ENCODE assay signal across 8 cellular contexts in the genomic region with DNA sequence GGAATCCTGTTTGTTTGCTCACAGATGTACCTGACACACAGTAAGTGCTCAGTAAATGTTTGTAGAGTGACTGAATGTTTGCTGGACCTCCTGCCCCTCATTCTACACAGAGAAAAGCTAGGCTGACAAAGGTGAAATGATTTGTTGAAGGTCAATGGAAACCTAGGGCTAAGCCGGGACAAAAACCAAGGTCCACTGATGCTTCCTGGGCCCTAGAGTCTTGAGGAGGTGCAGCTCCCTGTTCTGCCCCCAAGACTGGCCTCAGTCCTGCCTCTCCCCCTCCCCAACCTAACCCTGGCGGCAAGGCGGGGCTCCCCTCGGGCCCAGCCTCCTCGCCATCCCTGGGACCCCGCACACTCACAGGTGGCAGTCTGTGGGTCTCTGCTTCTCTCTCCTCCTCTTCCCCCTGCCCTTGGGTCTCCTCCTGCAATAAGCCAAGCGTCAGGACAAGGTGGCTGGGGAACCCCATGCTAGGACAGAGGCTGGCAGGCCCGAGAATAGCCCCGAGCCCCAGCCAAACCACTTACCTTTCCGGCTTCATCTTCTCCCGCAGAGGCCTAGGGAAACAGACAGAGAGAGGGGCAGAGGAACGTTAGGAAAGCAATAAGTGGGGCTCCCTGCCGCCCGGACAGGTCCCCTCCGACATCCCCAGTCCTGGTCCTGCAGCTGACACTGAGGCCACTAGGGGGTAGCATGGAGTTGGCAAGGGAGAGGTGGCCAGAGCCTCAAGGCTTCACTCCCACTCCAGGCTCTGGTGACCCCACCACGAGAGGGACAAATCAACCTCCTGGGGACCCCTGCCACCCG. TPM values are rescaled to one million over a fixed set of nuclear protein-coding genes. Genes with fewer than 3 reads are reported as not detected.
DNase-seq lines count a peak whose midpoint lies in the region; ATAC-seq and TF ChIP-seq lines count a peak whose summit lies in the region.

No MANE protein-coding gene starts in this region.

- H3K4me3 Mint-ChIP-seq in IgD-negative memory B cell = peak overlapping the region in 3 of 4 donors; percentile 19 to 66 (median 58)
- H3K4me3 Mint-ChIP-seq in activated T-helper 1 cell treated with anti-CD3 and anti-CD28 coated beads, Interleukin-12 subunit alpha, Interleukin-12 subunit beta, Interleukin-2, Interleukin-4 antibody, amounts not matched to agents 30 ng/mL and 10 ng/mL and 1 ng/mL, durations not matched to agents 14 hours and 24 hours and 36 hours = no peak overlapping the region

- TF ChIP-seq POLR2A in suprapubic skin (IDR thresholded peaks at IDR 0.05) = no peak

- H3K36me3 Mint-ChIP-seq in IgD-negative memory B cell = no peaks in the 10 kb centered on the region
- H3K36me3 Mint-ChIP-seq in activated T-helper 1 cell treated with anti-CD3 and anti-CD28 coated beads, Interleukin-12 subunit alpha, Interleukin-12 subunit beta, Interleukin-2, Interleukin-4 antibody, amounts not matched to agents 30 ng/mL and 10 ng/mL and 1 ng/mL, durations not matched to agents 14 hours and 24 hours and 36 hours (ENCODE audit: low read depth) = no peaks in the 10 kb centered on the region

- no peaks in the 10 kb centered on the region for H3K9me3 Mint-ChIP-seq in IgD-negative memory B cell
- no peaks in the 10 kb centered on the region for H3K9me3 Mint-ChIP-seq in activated T-helper 1 cell treated with anti-CD3 and anti-CD28 coated beads, Interleukin-12 subunit alpha, Interleukin-12 subunit beta, Interleukin-2, Interleukin-4 antibody, amounts not matched to agents 30 ng/mL and 10 ng/mL and 1 ng/mL, durations not matched to agents 14 hours and 24 hours and 36 hours

- no peak for ATAC-seq in GM18858 (IDR thresholded peaks at IDR 0.05; ENCODE audit: unreplicated experiment)

- H3K4me3 ChIP-seq in fibroblast of pulmonary artery (replicated peaks; ENCODE audit: low read depth, low read length) = no peak overlapping the region
- no peak overlapping the region for H3K4me3 ChIP-seq in neutrophil (ENCODE audit: low read depth in 1 of 2, low read length in 1 of 2)
- no peak overlapping the region for H3K4me3 ChIP-seq in suprapubic skin

- H3K27ac Mint-ChIP-seq in IgD-negative memory B cell = peak overlapping the region in 1 of 3 donors; percentile 72
- H3K27ac Mint-ChIP-seq in activated T-helper 1 cell treated with anti-CD3 and anti-CD28 coated beads, Interleukin-12 subunit alpha, Interleukin-12 subunit beta, Interleukin-2, Interleukin-4 antibody, amounts not matched to agents 30 ng/mL and 10 ng/mL and 1 ng/mL, durations not matched to agents 14 hours and 24 hours and 36 hours = no peak overlapping the region

- H3K4me1 Mint-ChIP-seq in IgD-negative memory B cell = peaks cover 23 to 31% (median 30%) of the 10 kb centered on the region in 3 donors
- peaks cover 32% of the 10 kb centered on the region for H3K4me1 Mint-ChIP-seq in activated T-helper 1 cell treated with anti-CD3 and anti-CD28 coated beads, Interleukin-12 subunit alpha, Interleukin-12 subunit beta, Interleukin-2, Interleukin-4 antibody, amounts not matched to agents 30 ng/mL and 10 ng/mL and 1 ng/mL, durations not matched to agents 14 hours and 24 hours and 36 hours (ENCODE audit: low read depth)

- DNase-seq in GDM1 (lab: John Stamatoyannopoulos, UW) (peak; percentile 64), RPMI7951 (ENCODE audit: low read depth) (peak; percentile 54), fibroblast of pulmonary artery (ENCODE audit: low read depth) (peak; percentile 74), suprapubic skin (ENCODE audit: low spot score in 2 of 2) (no peak)
- DNase-seq in activated T-helper 1 cell treated with anti-CD3 and anti-CD28 coated beads, Interleukin-12 subunit alpha, Interleukin-12 subunit beta, Interleukin-2, Interleukin-4 antibody, amounts not matched to agents 30 ng/mL and 10 ng/mL and 1 ng/mL, durations not matched to agents 14 hours and 24 hours and 36 hours (ENCODE audit: low spot score) = peak; percentile 60

- 39% methylated on average over 17 of the region's 17 CpGs for WGBS in suprapubic skin

- H3K27ac ChIP-seq in neutrophil (no peak overlapping the region), suprapubic skin (no peak overlapping the region)

- H3K9me3 ChIP-seq in neutrophil (no peaks in the 10 kb centered on the region), suprapubic skin (no peaks in the 10 kb centered on the region)

- H3K27me3 Mint-ChIP-seq in IgD-negative memory B cell = peaks cover 3% of the 10 kb centered on the region
- peaks cover 2% of the 10 kb centered on the region for H3K27me3 Mint-ChIP-seq in activated T-helper 1 cell treated with anti-CD3 and anti-CD28 coated beads, Interleukin-12 subunit alpha, Interleukin-12 subunit beta, Interleukin-2, Interleukin-4 antibody, amounts not matched to agents 30 ng/mL and 10 ng/mL and 1 ng/mL, durations not matched to agents 14 hours and 24 hours and 36 hours (ENCODE audit: insufficient read depth)

- intact Hi-C loops in activated T-helper 1 cell treated with anti-CD3 and anti-CD28 coated beads, Interleukin-12 subunit alpha, Interleukin-12 subunit beta, Interleukin-2, Interleukin-4 antibody, amounts not matched to agents 30 ng/mL and 10 ng/mL and 1 ng/mL, durations not matched to agents 14 hours and 24 hours and 36 hours (cut with micrococcal nuclease) = loop anchor here (1.0 to 2.0 kb wide), 4 partner anchors 57 to 357 kb away; partner anchors contain the start of gene EIF2B2

- peaks cover 7 to 18% of the 10 kb centered on the region in 2 experiments for H3K4me1 ChIP-seq in neutrophil (ENCODE audit: control insufficient read depth in 1 of 2, insufficient read depth in 1 of 2, low read depth in 1 of 2, low read length in 1 of 2)
- peaks cover 43% of the 10 kb centered on the region for H3K4me1 ChIP-seq in suprapubic skin

- TF ChIP-seq CTCF in fibroblast of pulmonary artery (IDR thresholded peaks at IDR 0.05; ENCODE audit: low read length, missing control alignments) = peak; percentile 97
- TF ChIP-seq CTCF in neutrophil (IDR thresholded peaks at IDR 0.05) = peak; percentile 83
- TF ChIP-seq CTCF in suprapubic skin (IDR thresholded peaks at IDR 0.05) = peak; percentile 84 to 89

- H3K27me3 ChIP-seq in neutrophil (no peaks in the 10 kb centered on the region), suprapubic skin (no peaks in the 10 kb centered on the region)

- H3K36me3 ChIP-seq in neutrophil (no peaks in the 10 kb centered on the region), suprapubic skin (peaks cover 5% of the 10 kb centered on the region)

- no peak for TF ChIP-seq EP300 in suprapubic skin (IDR thresholded peaks at IDR 0.05)

RNA-seq across cellular contexts. Expression of gene PGF, which starts 9.3 kb away (rescaled TPM):
- polyA plus RNA-seq in IgD-negative memory B cell = not detected
- 0.36 and 0.98 TPM in 2 replicates for total RNA-seq in RPMI7951 (2014; rRNA removed; shearing (Covaris generic))
- total RNA-seq in activated T-helper 1 cell treated with anti-CD3 and anti-CD28 coated beads, Interleukin-12 subunit alpha, Interleukin-12 subunit beta, Interleukin-2, Interleukin-4 antibody, amounts not matched to agents 30 ng/mL and 10 ng/mL and 1 ng/mL, durations not matched to agents 14 hours and 24 hours and 36 hours = 0.22 and 0.41 TPM in 2 replicates
- 10 to 100 TPM in 1 of 4 donors, 1 to 10 TPM in 3; 3.5 to 10.5 (median 7.9) TPM for total RNA-seq in suprapubic skin

RNA-seq across cellular contexts. Expression of gene RPS6KL1, which starts 23.0 kb away (rescaled TPM):
- polyA plus RNA-seq in IgD-negative memory B cell = 1.4 TPM
- total RNA-seq in RPMI7951 (2014; rRNA removed; shearing (Covaris generic)) = 2.0 and 3.6 TPM in 2 replicates
- total RNA-seq in activated T-helper 1 cell treated with anti-CD3 and anti-CD28 coated beads, Interleukin-12 subunit alpha, Interleukin-12 subunit beta, Interleukin-2, Interleukin-4 antibody, amounts not matched to agents 30 ng/mL and 10 ng/mL and 1 ng/mL, durations not matched to agents 14 hours and 24 hours and 36 hours = 10.8 and 11.6 TPM in 2 replicates
- total RNA-seq in suprapubic skin = 1 to 10 TPM in 3 of 4 donors, under 1 TPM in 1; 0.86 to 7.5 (median 1.8) TPM

RNA-seq across cellular contexts. Expression of gene EIF2B2, which starts 56.7 kb away (rescaled TPM):
- 29.2 TPM for polyA plus RNA-seq in IgD-negative memory B cell
- total RNA-seq in RPMI7951 (2014; rRNA removed; shearing (Covaris generic)) = 50.3 and 58.6 TPM in 2 replicates
- total RNA-seq in activated T-helper 1 cell treated with anti-CD3 and anti-CD28 coated beads, Interleukin-12 subunit alpha, Interleukin-12 subunit beta, Interleukin-2, Interleukin-4 antibody, amounts not matched to agents 30 ng/mL and 10 ng/mL and 1 ng/mL, durations not matched to agents 14 hours and 24 hours and 36 hours = 52.8 and 54.3 TPM in 2 replicates
- 10 to 100 TPM; 28.9 to 46.2 (median 33.8) TPM for total RNA-seq in suprapubic skin

Comparison
In these comparisons a context has a peak if more than half of its experiments do, and no peak if none do; other contexts are left out.
1. DNase-seq: peak in GDM1 (single experiment), RPMI7951 (single experiment), activated T-helper 1 cell treated with anti-CD3 and anti-CD28 coated beads, Interleukin-12 subunit alpha, Interleukin-12 subunit beta, Interleukin-2, Interleukin-4 antibody, amounts not matched to agents 30 ng/mL and 10 ng/mL and 1 ng/mL, durations not matched to agents 14 hours and 24 hours and 36 hours (single experiment) and fibroblast of pulmonary artery (single experiment); none in suprapubic skin (0 of 2).
2. Peak in every context shown above with its lines, with median percentiles within 50 percentile points of each other: CTCF ChIP-seq.